Comparison of ENCODE assay signal across 1 cellular context in genomic region chr2:70188460-70188859, GRCh38.
A peak's percentile ranks its signal among the peaks of the same experiment; 100 is the strongest.
TF ChIP-seq lines count a peak whose summit lies in the region.

No MANE protein-coding gene starts in this region.

TF ChIP-seq in HepG2, 621 proteins besides CTCF, POLR2A, EP300 and RAD21 (continued from another document and continues in another):
- TF ChIP-seq, protein P1, sequence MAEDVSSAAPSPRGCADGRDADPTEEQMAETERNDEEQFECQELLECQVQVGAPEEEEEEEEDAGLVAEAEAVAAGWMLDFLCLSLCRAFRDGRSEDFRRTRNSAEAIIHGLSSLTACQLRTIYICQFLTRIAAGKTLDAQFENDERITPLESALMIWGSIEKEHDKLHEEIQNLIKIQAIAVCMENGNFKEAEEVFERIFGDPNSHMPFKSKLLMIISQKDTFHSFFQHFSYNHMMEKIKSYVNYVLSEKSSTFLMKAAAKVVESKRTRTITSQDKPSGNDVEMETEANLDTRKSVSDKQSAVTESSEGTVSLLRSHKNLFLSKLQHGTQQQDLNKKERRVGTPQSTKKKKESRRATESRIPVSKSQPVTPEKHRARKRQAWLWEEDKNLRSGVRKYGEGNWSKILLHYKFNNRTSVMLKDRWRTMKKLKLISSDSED (CRISPR knock-in tag; IDR thresholded peaks at IDR 0.05), result no peak
- TF ChIP-seq LCORL (IDR thresholded peaks at IDR 0.05) (peak; percentile 80), LCORL (CRISPR knock-in tag; IDR thresholded peaks at IDR 0.05) (peak; percentile 78), ZNF501 (CRISPR knock-in tag; IDR thresholded peaks at IDR 0.05) (no peak; the same call in 1 of the 2 replicates), EED (CRISPR knock-in tag; IDR thresholded peaks at IDR 0.05) (no peak), RAD51 (IDR thresholded peaks at IDR 0.05; ENCODE audit: borderline replicate concordance) (no peak), ZNF563 (CRISPR knock-in tag; IDR thresholded peaks at IDR 0.05) (no peak), ZBTB40 (IDR thresholded peaks at IDR 0.05) (no peak), ZBTB40 (CRISPR knock-in tag; IDR thresholded peaks at IDR 0.05) (no peak), MAX (IDR thresholded peaks at IDR 0.05) (peak; percentile 60; the same call in 1 of the 2 replicates), ZNF614 (CRISPR knock-in tag; IDR thresholded peaks at IDR 0.05; ENCODE audit: borderline replicate concordance) (peak; percentile 89), AGO1 (IDR thresholded peaks at IDR 0.05; ENCODE audit: low read depth, low read length, poor library complexity, severe bottlenecking) (no peak), GATAD2A (CRISPR knock-in tag; IDR thresholded peaks at IDR 0.05) (peak; percentile 95), ZMYM2 (CRISPR knock-in tag; IDR thresholded peaks at IDR 0.05) (peak; percentile 53), GTF2F1 (IDR thresholded peaks at IDR 0.05; ENCODE audit: low read length) (no peak), ZNF572 (CRISPR knock-in tag; IDR thresholded peaks at IDR 0.05) (no peak), ZNF225 (CRISPR knock-in tag; IDR thresholded peaks at IDR 0.05) (no peak), JDP2 (CRISPR knock-in tag; IDR thresholded peaks at IDR 0.05; ENCODE audit: borderline replicate concordance) (no peak), TRIM24 (CRISPR knock-in tag; IDR thresholded peaks at IDR 0.05) (peak; percentile 25; the same call in 1 of the 2 replicates), TFDP1 (CRISPR knock-in tag; IDR thresholded peaks at IDR 0.05; ENCODE audit: borderline replicate concordance) (no peak), SATB2 (CRISPR knock-in tag; IDR thresholded peaks at IDR 0.05) (peak; percentile 80; the same call in 1 of the 2 replicates), PPARG (CRISPR knock-in tag; conservative IDR thresholded peaks at IDR 0.05) (0 out of 2 replicates have a peak, but pooled peaks have one; percentile 67), MATR3 (CRISPR knock-in tag; IDR thresholded peaks at IDR 0.05) (no peak), ZBTB44 (CRISPR knock-in tag; IDR thresholded peaks at IDR 0.05) (no peak), PTBP1 (IDR thresholded peaks at IDR 0.05; ENCODE audit: low read depth, low read length, poor library complexity, severe bottlenecking) (no peak), ZFP1 (CRISPR knock-in tag; IDR thresholded peaks at IDR 0.05) (0 out of 2 replicates have a peak, but pooled peaks have one; percentile 19), ATF1 (CRISPR knock-in tag; IDR thresholded peaks at IDR 0.05) (peak; percentile 48; the same call in 1 of the 2 replicates), ZNF562 (CRISPR knock-in tag; IDR thresholded peaks at IDR 0.05; ENCODE audit: borderline replicate concordance) (no peak), ZEB1 (IDR thresholded peaks at IDR 0.05; ENCODE audit: insufficient replicate concordance, low read depth) (no peak), SMAD3 (CRISPR knock-in tag; IDR thresholded peaks at IDR 0.05) (peak; percentile 79; the same call in 1 of the 2 replicates), FOXA3 (CRISPR knock-in tag; IDR thresholded peaks at IDR 0.05) (peak; percentile 92), HOXA5 (CRISPR knock-in tag; IDR thresholded peaks at IDR 0.05) (no peak)
- TF ChIP-seq, protein P2, sequence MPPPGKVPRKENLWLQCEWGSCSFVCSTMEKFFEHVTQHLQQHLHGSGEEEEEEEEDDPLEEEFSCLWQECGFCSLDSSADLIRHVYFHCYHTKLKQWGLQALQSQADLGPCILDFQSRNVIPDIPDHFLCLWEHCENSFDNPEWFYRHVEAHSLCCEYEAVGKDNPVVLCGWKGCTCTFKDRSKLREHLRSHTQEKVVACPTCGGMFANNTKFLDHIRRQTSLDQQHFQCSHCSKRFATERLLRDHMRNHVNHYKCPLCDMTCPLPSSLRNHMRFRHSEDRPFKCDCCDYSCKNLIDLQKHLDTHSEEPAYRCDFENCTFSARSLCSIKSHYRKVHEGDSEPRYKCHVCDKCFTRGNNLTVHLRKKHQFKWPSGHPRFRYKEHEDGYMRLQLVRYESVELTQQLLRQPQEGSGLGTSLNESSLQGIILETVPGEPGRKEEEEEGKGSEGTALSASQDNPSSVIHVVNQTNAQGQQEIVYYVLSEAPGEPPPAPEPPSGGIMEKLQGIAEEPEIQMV (CRISPR knock-in tag; IDR thresholded peaks at IDR 0.05; ENCODE audit: low read depth), result no peak
- TF ChIP-seq, protein P3, sequence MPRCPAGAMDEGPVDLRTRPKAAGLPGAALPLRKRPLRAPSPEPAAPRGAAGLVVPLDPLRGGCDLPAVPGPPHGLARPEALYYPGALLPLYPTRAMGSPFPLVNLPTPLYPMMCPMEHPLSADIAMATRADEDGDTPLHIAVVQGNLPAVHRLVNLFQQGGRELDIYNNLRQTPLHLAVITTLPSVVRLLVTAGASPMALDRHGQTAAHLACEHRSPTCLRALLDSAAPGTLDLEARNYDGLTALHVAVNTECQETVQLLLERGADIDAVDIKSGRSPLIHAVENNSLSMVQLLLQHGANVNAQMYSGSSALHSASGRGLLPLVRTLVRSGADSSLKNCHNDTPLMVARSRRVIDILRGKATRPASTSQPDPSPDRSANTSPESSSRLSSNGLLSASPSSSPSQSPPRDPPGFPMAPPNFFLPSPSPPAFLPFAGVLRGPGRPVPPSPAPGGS (CRISPR knock-in tag; IDR thresholded peaks at IDR 0.05), result no peak
- TF ChIP-seq, protein P4, sequence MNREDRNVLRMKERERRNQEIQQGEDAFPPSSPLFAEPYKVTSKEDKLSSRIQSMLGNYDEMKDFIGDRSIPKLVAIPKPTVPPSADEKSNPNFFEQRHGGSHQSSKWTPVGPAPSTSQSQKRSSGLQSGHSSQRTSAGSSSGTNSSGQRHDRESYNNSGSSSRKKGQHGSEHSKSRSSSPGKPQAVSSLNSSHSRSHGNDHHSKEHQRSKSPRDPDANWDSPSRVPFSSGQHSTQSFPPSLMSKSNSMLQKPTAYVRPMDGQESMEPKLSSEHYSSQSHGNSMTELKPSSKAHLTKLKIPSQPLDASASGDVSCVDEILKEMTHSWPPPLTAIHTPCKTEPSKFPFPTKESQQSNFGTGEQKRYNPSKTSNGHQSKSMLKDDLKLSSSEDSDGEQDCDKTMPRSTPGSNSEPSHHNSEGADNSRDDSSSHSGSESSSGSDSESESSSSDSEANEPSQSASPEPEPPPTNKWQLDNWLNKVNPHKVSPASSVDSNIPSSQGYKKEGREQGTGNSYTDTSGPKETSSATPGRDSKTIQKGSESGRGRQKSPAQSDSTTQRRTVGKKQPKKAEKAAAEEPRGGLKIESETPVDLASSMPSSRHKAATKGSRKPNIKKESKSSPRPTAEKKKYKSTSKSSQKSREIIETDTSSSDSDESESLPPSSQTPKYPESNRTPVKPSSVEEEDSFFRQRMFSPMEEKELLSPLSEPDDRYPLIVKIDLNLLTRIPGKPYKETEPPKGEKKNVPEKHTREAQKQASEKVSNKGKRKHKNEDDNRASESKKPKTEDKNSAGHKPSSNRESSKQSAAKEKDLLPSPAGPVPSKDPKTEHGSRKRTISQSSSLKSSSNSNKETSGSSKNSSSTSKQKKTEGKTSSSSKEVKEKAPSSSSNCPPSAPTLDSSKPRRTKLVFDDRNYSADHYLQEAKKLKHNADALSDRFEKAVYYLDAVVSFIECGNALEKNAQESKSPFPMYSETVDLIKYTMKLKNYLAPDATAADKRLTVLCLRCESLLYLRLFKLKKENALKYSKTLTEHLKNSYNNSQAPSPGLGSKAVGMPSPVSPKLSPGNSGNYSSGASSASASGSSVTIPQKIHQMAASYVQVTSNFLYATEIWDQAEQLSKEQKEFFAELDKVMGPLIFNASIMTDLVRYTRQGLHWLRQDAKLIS (CRISPR knock-in tag; IDR thresholded peaks at IDR 0.05), result no peak
- TF ChIP-seq, protein P5, sequence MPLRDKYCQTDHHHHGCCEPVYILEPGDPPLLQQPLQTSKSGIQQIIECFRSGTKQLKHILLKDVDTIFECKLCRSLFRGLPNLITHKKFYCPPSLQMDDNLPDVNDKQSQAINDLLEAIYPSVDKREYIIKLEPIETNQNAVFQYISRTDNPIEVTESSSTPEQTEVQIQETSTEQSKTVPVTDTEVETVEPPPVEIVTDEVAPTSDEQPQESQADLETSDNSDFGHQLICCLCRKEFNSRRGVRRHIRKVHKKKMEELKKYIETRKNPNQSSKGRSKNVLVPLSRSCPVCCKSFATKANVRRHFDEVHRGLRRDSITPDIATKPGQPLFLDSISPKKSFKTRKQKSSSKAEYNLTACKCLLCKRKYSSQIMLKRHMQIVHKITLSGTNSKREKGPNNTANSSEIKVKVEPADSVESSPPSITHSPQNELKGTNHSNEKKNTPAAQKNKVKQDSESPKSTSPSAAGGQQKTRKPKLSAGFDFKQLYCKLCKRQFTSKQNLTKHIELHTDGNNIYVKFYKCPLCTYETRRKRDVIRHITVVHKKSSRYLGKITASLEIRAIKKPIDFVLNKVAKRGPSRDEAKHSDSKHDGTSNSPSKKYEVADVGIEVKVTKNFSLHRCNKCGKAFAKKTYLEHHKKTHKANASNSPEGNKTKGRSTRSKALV (CRISPR knock-in tag; IDR thresholded peaks at IDR 0.05), result peak; percentile 46; the same call in 1 of the 2 replicates
- TF ChIP-seq, protein P6, sequence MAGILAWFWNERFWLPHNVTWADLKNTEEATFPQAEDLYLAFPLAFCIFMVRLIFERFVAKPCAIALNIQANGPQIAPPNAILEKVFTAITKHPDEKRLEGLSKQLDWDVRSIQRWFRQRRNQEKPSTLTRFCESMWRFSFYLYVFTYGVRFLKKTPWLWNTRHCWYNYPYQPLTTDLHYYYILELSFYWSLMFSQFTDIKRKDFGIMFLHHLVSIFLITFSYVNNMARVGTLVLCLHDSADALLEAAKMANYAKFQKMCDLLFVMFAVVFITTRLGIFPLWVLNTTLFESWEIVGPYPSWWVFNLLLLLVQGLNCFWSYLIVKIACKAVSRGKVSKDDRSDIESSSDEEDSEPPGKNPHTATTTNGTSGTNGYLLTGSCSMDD (CRISPR knock-in tag; IDR thresholded peaks at IDR 0.05), result no peak
